In genomic region chr14:71541271-71541670, GRCh38 we compare ENCODE assay signal across 19 cellular contexts.
A peak's percentile ranks its signal among the peaks of the same experiment; 100 is the strongest.
DNase-seq lines count a peak whose midpoint lies in the region; ATAC-seq and TF ChIP-seq lines count a peak whose summit lies in the region.
"Had no signal": no experiment of that assay in that cellular context is flagged by ENCODE, and none has a peak within 500 bp of the region (broad histone marks: within the 10 kb centered on the region; RNA-seq: fewer than 3 reads in every experiment).

No MANE protein-coding gene starts in this region.

- H3K4me1 Mint-ChIP-seq in T-cell = peaks cover 34 to 38% (median 37%) of the 10 kb centered on the region in 3 donors
- H3K4me1 Mint-ChIP-seq in natural killer cell = peaks cover 12 to 15% of the 10 kb centered on the region in 2 donors

- H3K27ac Mint-ChIP-seq in T-cell = peak overlapping the region; percentile 6 to 64
- no peak overlapping the region for H3K27ac Mint-ChIP-seq in natural killer cell

- H3K27me3 ChIP-seq in tibial artery (no peaks in the 10 kb centered on the region), hepatocyte (no peaks in the 10 kb centered on the region)

- no peak overlapping the region for H2AFZ ChIP-seq in hepatocyte

- H3K4me3 ChIP-seq in tibial artery (no peak overlapping the region), hepatocyte (no peak overlapping the region)
- H3K4me3 ChIP-seq: HAP-1 had no signal

- intact Hi-C loops in tibial artery (cut with DNase I; ENCODE audit: low total_unique reads) = no loop called here
- intact Hi-C loops in sciatic nerve (cut with DNase I) = no loop called here
- intact Hi-C loops in natural killer cell (cut with micrococcal nuclease) = no loop called here

- no peaks in the 10 kb centered on the region for H3K27me3 Mint-ChIP-seq in T-cell
- no peaks in the 10 kb centered on the region for H3K27me3 Mint-ChIP-seq in natural killer cell (ENCODE audit: low read depth in 2 of 2)

- no peaks in the 10 kb centered on the region for H3K9me2 ChIP-seq in hepatocyte (replicated peaks; ENCODE audit: insufficient read depth)

- peak; percentile 11 for DNase-seq in DMS 273 (lab: John Stamatoyannopoulos, UW; ENCODE audit: unreplicated experiment)
- no peak for DNase-seq in DMS 273 treated with DMSO at 0.1 percent for 48 hours (lab: John Stamatoyannopoulos, UW)
- DNase-seq in T-cell = no peak
- DNase-seq in lung microvascular endothelial cell (ENCODE audit: low read depth in 2 of 2) = peak; percentile 29 to 36
- no peak for DNase-seq in tibial artery
- no peak for DNase-seq in sciatic nerve (ENCODE audit: low spot score)
- no peak for DNase-seq in natural killer cell
- DNase-seq in hepatocyte (ENCODE audit: low spot score) = no peak
- DNase-seq: Calu3, DMS79, Karpas-422, MM.1S, NCI-H1092 treated with DMSO at 0.1 percent for 48 hours, NCI-H1694, NCI-H345 had no signal

- H3K36me3 ChIP-seq in tibial artery = no peaks in the 10 kb centered on the region
- no peaks in the 10 kb centered on the region for H3K36me3 ChIP-seq in hepatocyte (replicated peaks; ENCODE audit: insufficient read depth, low read depth)
- H3K36me3 ChIP-seq: HAP-1 had no signal

- peaks cover 29% of the 10 kb centered on the region for H3K79me2 ChIP-seq in hepatocyte

- POLR2A ChIA-PET in T-cell (lab: Charles Lee) = no interaction called here

- H3K4me1 ChIP-seq in tibial artery = peaks cover 0 to 71% (median 24%) of the 10 kb centered on the region in 4 donors
- peaks cover 38% of the 10 kb centered on the region for H3K4me1 ChIP-seq in hepatocyte (ENCODE audit: insufficient read depth)

- ATAC-seq in T-cell (replicated peaks in 1 of 4) = no peak
- no peak for ATAC-seq in sciatic nerve
- ATAC-seq in natural killer cell = no peak

- TF ChIP-seq CTCF in tibial artery (IDR thresholded peaks at IDR 0.05) = no peak
- TF ChIP-seq CTCF in natural killer cell (IDR thresholded peaks at IDR 0.05) = no peak
- TF ChIP-seq CTCF in hepatocyte (IDR thresholded peaks at IDR 0.05; ENCODE audit: poor library complexity) = no peak

- no peak overlapping the region for H3K4me2 ChIP-seq in hepatocyte

- H3K36me3 Mint-ChIP-seq in T-cell (no peaks in the 10 kb centered on the region), natural killer cell (no peaks in the 10 kb centered on the region)

- H3K27ac ChIP-seq in tibial artery (peak overlapping the region; percentile 5 to 69), hepatocyte (no peak overlapping the region)
- H3K27ac ChIP-seq: 22Rv1, RWPE1 had no signal

- no peak overlapping the region for H3K4me3 Mint-ChIP-seq in T-cell
- H3K4me3 Mint-ChIP-seq in natural killer cell = no peak overlapping the region
- H3K4me3 Mint-ChIP-seq: CD14-positive monocyte had no signal

- H3K9me3 ChIP-seq in tibial artery (no peaks in the 10 kb centered on the region), hepatocyte (ENCODE audit: low read depth) (no peaks in the 10 kb centered on the region)
- H3K9me3 ChIP-seq: HAP-1 had no signal

- 78% methylated on average over 3 of the region's 3 CpGs for WGBS in hepatocyte (ENCODE audit: low lambda C conversion rate, missing lambda C conversion rate)

- H3K9me3 Mint-ChIP-seq in T-cell = no peaks in the 10 kb centered on the region
- H3K9me3 Mint-ChIP-seq in natural killer cell = no peaks in the 10 kb centered on the region

- no peaks in the 10 kb centered on the region for H4K20me1 ChIP-seq in hepatocyte (ENCODE audit: insufficient read depth, poor library complexity, severe bottlenecking)

- CTCF ChIA-PET in T-cell (lab: Charles Lee) = no interaction called here

Comparison
In these comparisons a context has a peak if more than half of its experiments do, and no peak if none do; other contexts are left out.
1. DNase-seq: peak in DMS 273 (single experiment) and lung microvascular endothelial cell (2 of 2); none in DMS 273 treated with DMSO at 0.1 percent for 48 hours (single experiment), T-cell (0 of 34), tibial artery (0 of 2), sciatic nerve (single experiment), natural killer cell (single experiment) and hepatocyte (single experiment).
2. H3K27ac Mint-ChIP-seq: peak in T-cell (2 of 2); none in natural killer cell (0 of 2).